Comparison of ENCODE assay signal across 8 cellular contexts in the genomic region with DNA sequence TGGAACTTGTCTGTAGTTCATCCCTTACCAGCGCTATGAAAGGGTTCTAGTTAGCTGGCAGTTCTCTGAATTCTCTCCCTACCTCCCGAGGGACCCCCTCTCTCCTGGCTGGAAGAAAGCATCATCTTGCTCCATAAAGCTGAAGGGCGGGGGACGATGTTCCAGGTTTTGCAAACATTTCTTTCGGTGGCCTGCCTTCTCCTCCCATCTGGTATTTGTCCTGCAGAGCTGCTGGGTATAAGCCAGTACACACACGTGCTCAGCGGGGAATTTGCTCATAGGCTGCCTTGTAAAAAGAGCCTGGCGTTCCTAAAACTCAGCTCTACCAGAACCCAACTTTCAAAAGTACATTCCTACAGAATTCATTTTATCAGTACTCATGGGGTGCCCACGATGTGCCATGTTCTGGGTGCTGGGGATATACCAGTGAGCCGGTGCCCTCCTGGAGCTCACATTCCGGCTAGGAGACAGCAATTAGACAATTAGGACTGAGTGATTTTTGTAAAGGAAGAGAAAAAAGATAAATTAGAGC. TPM values are rescaled to one million over a fixed set of nuclear protein-coding genes. Genes with fewer than 3 reads are reported as not detected.
DNase-seq lines count a peak whose midpoint lies in the region; ATAC-seq, FAIRE-seq and TF ChIP-seq lines count a peak whose summit lies in the region.

No MANE protein-coding gene starts in this region.

- no peaks in the 10 kb centered on the region for H3K27me3 ChIP-seq in H1 (replicated peaks in 1 of 4; ENCODE audit: control insufficient read depth in 3 of 4, extremely low read depth in 1 of 4, insufficient read depth in 3 of 4, low read length in 3 of 4)

- H3K14ac ChIP-seq in H1 (ENCODE audit: insufficient read length), result no peak overlapping the region

- no peak overlapping the region for H2BK20ac ChIP-seq in H1 (ENCODE audit: low read length)

- H3K9me3 ChIP-seq in H1 (ENCODE audit: insufficient read depth in 2 of 2, low read depth in 1 of 2, low read length in 1 of 2) (no peaks in the 10 kb centered on the region), mesodermal cell (ENCODE audit: control insufficient read depth, low read length) (no peaks in the 10 kb centered on the region)

- H2BK15ac ChIP-seq in H1 (ENCODE audit: low read length), result no peak overlapping the region

- peaks cover 0 to 14% of the 10 kb centered on the region in 2 experiments; a peak in 2 of 4 replicates for H3K79me2 ChIP-seq in H1 (ENCODE audit: control insufficient read depth in 1 of 2, insufficient read depth in 2 of 2, low read length in 2 of 2)

- TF ChIP-seq RAD21 in H1 (IDR thresholded peaks at IDR 0.05 in 1 of 2, conservative IDR thresholded peaks at IDR 0.05 in 1 of 2; ENCODE audit: low read depth in 2 of 2, low read length in 2 of 2), result no peak

- peak overlapping the region; percentile 6 for H2BK5ac ChIP-seq in H1 (ENCODE audit: low read depth, low read length)

- ATAC-seq in Right ventricle myocardium inferior, result peak; percentile 73

- POLR2A ChIA-PET in H1 (lab: Charles Lee; ENCODE audit: partially characterized antibody), result interaction anchor here (0.7 to 5.8 kb wide), 35 partner anchors 8 to 394 kb away, joined by 3 to 87 read pairs (median 5); a partner anchor contains a TSS

- H3K79me1 ChIP-seq in H1 (ENCODE audit: low read depth, low read length), result no peaks in the 10 kb centered on the region; the same call in 1 of the 2 replicates

- H3K18ac ChIP-seq in H1 (ENCODE audit: extremely low read depth, low read length), result peak overlapping the region; percentile 48; the same call in 1 of the 2 replicates

- CTCF ChIA-PET in H1 (lab: Charles Lee; ENCODE audit: partially characterized antibody), result interaction anchor here (0.7 to 20.3 kb wide), 24 partner anchors 9 to 266 kb away, joined by 3 to 345 read pairs (median 4); a partner anchor contains a TSS

- H3K4me2 ChIP-seq in H1 (ENCODE audit: insufficient read depth in 1 of 2, low read depth in 2 of 2, low read length in 2 of 2), result peak overlapping the region; percentile 66 to 84

- peak overlapping the region; percentile 75; the same call in 1 of the 2 replicates for H2BK12ac ChIP-seq in H1 (ENCODE audit: low read depth, low read length)

- H3K27ac Mint-ChIP-seq in type B pancreatic cell, result peak overlapping the region; percentile 91

- intact Hi-C loops in Right ventricle myocardium inferior (cut with DNase I) (loop anchor here (2.0 kb wide), 3 partner anchors 21 to 51 kb away; no protein-coding TSS in a partner anchor), cardiac septum (cut with DNase I) (loop anchor here (2.0 kb wide), 1 partner anchor 21 kb away; no protein-coding TSS in a partner anchor)

- H4K8ac ChIP-seq in H1 (ENCODE audit: extremely low read depth, insufficient read depth, low read length), result peak overlapping the region; percentile 79; the same call in 1 of the 2 replicates

- no peaks in the 10 kb centered on the region for H3K9me3 Mint-ChIP-seq in type B pancreatic cell

- H3K36me3 ChIP-seq in H1 (ENCODE audit: control insufficient read depth in 2 of 4, insufficient read depth in 4 of 4, low read length in 3 of 4), result peaks cover 0 to 2% (median 0%) of the 10 kb centered on the region in 4 experiments; a peak in 4 of 8 replicates
- peaks cover 17% of the 10 kb centered on the region for H3K36me3 ChIP-seq in mesodermal cell (ENCODE audit: control insufficient read depth, insufficient read depth, low read length)

- H3K4me3 ChIP-seq in H1 (ENCODE audit: extremely low read depth in 1 of 4, insufficient read depth in 2 of 4, low read depth in 3 of 4, low read length in 4 of 4) (peak overlapping the region; percentile 31 to 84 (median 41)), mesodermal cell (ENCODE audit: extremely low read depth, insufficient read depth, low read length, poor library complexity, severe bottlenecking) (peak overlapping the region; percentile 68)

- no peak overlapping the region for H2AK5ac ChIP-seq in H1 (ENCODE audit: low read depth, low read length)

- H3K56ac ChIP-seq in H1 (replicated peaks; ENCODE audit: insufficient read length, low read depth, low read length), result peak overlapping the region; percentile 78

- H3K4me1 ChIP-seq in H1 (replicated peaks in 1 of 4; ENCODE audit: control insufficient read depth in 3 of 4, insufficient read depth in 4 of 4, low read length in 3 of 4), result peaks cover 0 to 15% (median 4%) of the 10 kb centered on the region in 4 experiments; a peak in 5 of 7 replicates
- peaks cover 14% of the 10 kb centered on the region for H3K4me1 ChIP-seq in mesodermal cell (ENCODE audit: control insufficient read depth, insufficient read depth, low read length, poor library complexity, severe bottlenecking)

- peak overlapping the region; percentile 20 for H4K5ac ChIP-seq in H1 (ENCODE audit: insufficient read length, low read depth, low read length)

- H3K23me2 ChIP-seq in H1 (ENCODE audit: low read depth, low read length), result peaks cover 6% of the 10 kb centered on the region; the same call in 1 of the 2 replicates

- peak overlapping the region; percentile 82 for H4K91ac ChIP-seq in H1 (replicated peaks; ENCODE audit: insufficient read length, low read length)

- H3K23ac ChIP-seq in H1 (ENCODE audit: insufficient read length), result no peak overlapping the region

- H3K27me3 Mint-ChIP-seq in type B pancreatic cell, result no peaks in the 10 kb centered on the region

- H3K9ac ChIP-seq in H1 (replicated peaks in 1 of 4; ENCODE audit: extremely low read depth in 1 of 4, low read depth in 3 of 4, low read length in 3 of 4), result peak overlapping the region in 3 of 4 experiments; percentile 25 to 51 (median 35); a peak in 3 of 7 replicates

- no peak for FAIRE-seq in H1 (lab: Jason Lieb, UNC)

- peak overlapping the region; percentile 46; the same call in 1 of the 2 replicates for H3K27ac ChIP-seq in H1 (ENCODE audit: low read depth, low read length)
- peak overlapping the region; percentile 91 for H3K27ac ChIP-seq in mesodermal cell (ENCODE audit: low read depth, low read length, severe bottlenecking)

- DNase-seq in Right ventricle myocardium inferior (ENCODE audit: missing footprints) (no peak), cardiac septum (ENCODE audit: low spot score) (no peak), SHP77 (lab: John Stamatoyannopoulos, UW) (peak; percentile 55 to 81), H1 (ENCODE audit: low read depth in 1 of 2, low spot score in 2 of 2) (no peak), type B pancreatic cell (ENCODE audit: extremely low spot score, unreplicated experiment) (no peak), germinal center (ENCODE audit: low spot score) (no peak)
- DNase-seq in NK-92 treated with Interleukin-12 subunit alpha and Interleukin-12 subunit beta, amount 100 ng/mL, for 24 hours (lab: John Stamatoyannopoulos, UW), result no peak

- WGBS in H1 (ENCODE audit: extremely low coverage in 1 of 2, insufficient coverage in 1 of 2, insufficient read length in 1 of 2, insufficient replicate concordance in 2 of 2, low coverage in 1 of 2, low lambda C conversion rate in 2 of 2, missing lambda C conversion rate in 1 of 2), 2 experiments, result 57% methylated on average over 11 of the region's 11 CpGs; no CpG with 5 or more reads in 1 of the 2 experiments
- 74 to 84% methylated on average over 9 to 10 of the region's 11 CpGs for WGBS in mesodermal cell (ENCODE audit: insufficient coverage in 2 of 2), 2 experiments

- TF ChIP-seq CTCF in H1 (IDR thresholded peaks at IDR 0.05; ENCODE audit: control extremely low read depth in 1 of 3, insufficient read depth in 1 of 3, low read depth in 1 of 3, low read length in 3 of 3) (no peak), type B pancreatic cell (conservative IDR thresholded peaks at IDR 0.05) (no peak)

- H2BK120ac ChIP-seq in H1 (replicated peaks; ENCODE audit: low read depth, low read length), result no peak overlapping the region

- H3K4me1 Mint-ChIP-seq in type B pancreatic cell (ENCODE audit: unreplicated experiment), result peaks cover 22% of the 10 kb centered on the region

- H3K4ac ChIP-seq in H1 (replicated peaks; ENCODE audit: insufficient read length, low read depth, low read length), result peak overlapping the region; percentile 84

- no peak overlapping the region for H2AFZ ChIP-seq in H1 (ENCODE audit: low read length)

- H3K4me3 Mint-ChIP-seq in type B pancreatic cell, result peak overlapping the region; percentile 94

- no peak for TF ChIP-seq EP300 in H1 (IDR thresholded peaks at IDR 0.05; ENCODE audit: borderline replicate concordance in 1 of 2, low read depth in 2 of 2, low read length in 2 of 2)

- no peak for TF ChIP-seq POLR2A in H1 (IDR thresholded peaks at IDR 0.05; ENCODE audit: control extremely low read depth in 1 of 2, low read depth in 2 of 2, low read length in 2 of 2)

- H3K36me3 Mint-ChIP-seq in type B pancreatic cell, result peaks cover 8% of the 10 kb centered on the region

- H4K20me1 ChIP-seq in H1 (replicated peaks in 1 of 2; ENCODE audit: control insufficient read depth in 1 of 2, insufficient read depth in 2 of 2, low read length in 2 of 2), result no peaks in the 10 kb centered on the region

RNA-seq across cellular contexts. Expression of a gene that starts 0.6 kb away (rescaled TPM):
- 51.4 TPM for total RNA-seq in Right ventricle myocardium inferior
- 39.3 TPM for total RNA-seq in cardiac septum
- 48.5 and 49.1 TPM in 2 replicates for total RNA-seq in H1 (2021; fragmentation: NEBNext Ultra II Directional; extraction: Animal tissue kit (Norgen Biotek cat#: 25700))
- 43.2 and 43.6 TPM in 2 replicates for polyA plus RNA-seq in H1 (2011; rRNA removed)
- polyA plus RNA-seq in H1 (2011; cell fraction: cytosol; rRNA removed), result 73.0 TPM
- polyA plus RNA-seq in H1 (2011; cell fraction: nucleus; rRNA removed), result 28.6 TPM
- 34.5 to 60.5 TPM (median 52.3 TPM) in 4 replicates for polyA plus RNA-seq in H1 (2012, experiment 1 of 2)
- polyA plus RNA-seq in H1 (2012, experiment 2 of 2), result 70.9 TPM
- 43.0 TPM for polyA plus RNA-seq in H1 (2013, experiment 1 of 2)
- polyA plus RNA-seq in H1 (2013, experiment 2 of 2), result 40.8 TPM
- polyA minus RNA-seq in H1 (2011; rRNA and poly(A)+ RNA removed), result 16.1 and 20.3 TPM in 2 replicates
- polyA minus RNA-seq in H1 (2011; cell fraction: cytosol; rRNA and poly(A)+ RNA removed), result 14.9 TPM
- 21.0 TPM for polyA minus RNA-seq in H1 (2011; cell fraction: nucleus; rRNA and poly(A)+ RNA removed)
- polyA plus RNA-seq in mesodermal cell (2013, experiment 1 of 2), result 42.4 TPM
- polyA plus RNA-seq in mesodermal cell (2013, experiment 2 of 2), result 40.8 TPM
- total RNA-seq in type B pancreatic cell (ENCODE audit: low replicate concordance), result 27.9 and 28.5 TPM in 2 replicates

RNA-seq across cellular contexts. Expression of a gene that starts 24.4 kb away (rescaled TPM):
- total RNA-seq in Right ventricle myocardium inferior (22.1 TPM), cardiac septum (20.1 TPM), type B pancreatic cell (ENCODE audit: low replicate concordance) (34.9 and 96.2 TPM in 2 replicates)
- total RNA-seq in H1 (2021; fragmentation: NEBNext Ultra II Directional; extraction: Animal tissue kit (Norgen Biotek cat#: 25700)), result 38.1 and 40.5 TPM in 2 replicates
- polyA plus RNA-seq in H1 (2011; rRNA removed), result 20.4 and 26.8 TPM in 2 replicates
- polyA plus RNA-seq in H1 (2011; cell fraction: cytosol; rRNA removed), result 18.7 TPM
- polyA plus RNA-seq in H1 (2011; cell fraction: nucleus; rRNA removed), result 23.7 TPM
- 20.6 to 28.4 TPM (median 25.9 TPM) in 4 replicates for polyA plus RNA-seq in H1 (2012, experiment 1 of 2)
- 25.8 TPM for polyA plus RNA-seq in H1 (2012, experiment 2 of 2)
- 20.0 TPM for polyA plus RNA-seq in H1 (2013, experiment 1 of 2)
- 19.3 TPM for polyA plus RNA-seq in H1 (2013, experiment 2 of 2)
- polyA minus RNA-seq in H1 (2011; rRNA and poly(A)+ RNA removed), result 8.6 and 12.3 TPM in 2 replicates
- polyA minus RNA-seq in H1 (2011; cell fraction: cytosol; rRNA and poly(A)+ RNA removed), result 16.4 TPM
- 10.2 TPM for polyA minus RNA-seq in H1 (2011; cell fraction: nucleus; rRNA and poly(A)+ RNA removed)
- 31.0 TPM for polyA plus RNA-seq in mesodermal cell (2013, experiment 1 of 2)
- polyA plus RNA-seq in mesodermal cell (2013, experiment 2 of 2), result 24.4 TPM

RNA-seq across cellular contexts. Expression of a gene that starts 34.9 kb away (rescaled TPM):
- total RNA-seq in Right ventricle myocardium inferior (863 TPM), cardiac septum (616 TPM), type B pancreatic cell (ENCODE audit: low replicate concordance) (239 and 287 TPM in 2 replicates)
- total RNA-seq in H1 (2021; fragmentation: NEBNext Ultra II Directional; extraction: Animal tissue kit (Norgen Biotek cat#: 25700)), result 326 and 335 TPM in 2 replicates
- 254 and 407 TPM in 2 replicates for polyA plus RNA-seq in H1 (2011; rRNA removed)
- 359 TPM for polyA plus RNA-seq in H1 (2011; cell fraction: cytosol; rRNA removed)
- 101 TPM for polyA plus RNA-seq in H1 (2011; cell fraction: nucleus; rRNA removed)
- polyA plus RNA-seq in H1 (2012, experiment 1 of 2), result 445 to 644 TPM (median 486 TPM) in 4 replicates
- polyA plus RNA-seq in H1 (2012, experiment 2 of 2), result 293 TPM
- polyA plus RNA-seq in H1 (2013, experiment 1 of 2), result 532 TPM
- 533 TPM for polyA plus RNA-seq in H1 (2013, experiment 2 of 2)
- polyA minus RNA-seq in H1 (2011; rRNA and poly(A)+ RNA removed), result 160 and 164 TPM in 2 replicates
- 92.8 TPM for polyA minus RNA-seq in H1 (2011; cell fraction: cytosol; rRNA and poly(A)+ RNA removed)
- 69.1 TPM for polyA minus RNA-seq in H1 (2011; cell fraction: nucleus; rRNA and poly(A)+ RNA removed)
- polyA plus RNA-seq in mesodermal cell (2013, experiment 1 of 2), result 183 TPM
- 197 TPM for polyA plus RNA-seq in mesodermal cell (2013, experiment 2 of 2)

RNA-seq across cellular contexts. Expression of a gene that starts 35.2 kb away (rescaled TPM):
- total RNA-seq in Right ventricle myocardium inferior (26.7 TPM), cardiac septum (43.2 TPM), type B pancreatic cell (ENCODE audit: low replicate concordance) (22.3 and 26.1 TPM in 2 replicates)
- total RNA-seq in H1 (2021; fragmentation: NEBNext Ultra II Directional; extraction: Animal tissue kit (Norgen Biotek cat#: 25700)), result 33.7 and 34.1 TPM in 2 replicates
- polyA plus RNA-seq in H1 (2011; rRNA removed), result 32.6 and 36.8 TPM in 2 replicates
- polyA plus RNA-seq in H1 (2011; cell fraction: cytosol; rRNA removed), result 34.2 TPM
- polyA plus RNA-seq in H1 (2011; cell fraction: nucleus; rRNA removed), result 34.2 TPM
- polyA plus RNA-seq in H1 (2012, experiment 1 of 2), result 28.4 to 33.2 TPM (median 30.1 TPM) in 4 replicates
- 27.2 TPM for polyA plus RNA-seq in H1 (2012, experiment 2 of 2)
- 19.6 TPM for polyA plus RNA-seq in H1 (2013, experiment 1 of 2)
- polyA plus RNA-seq in H1 (2013, experiment 2 of 2), result 19.1 TPM
- polyA minus RNA-seq in H1 (2011; rRNA and poly(A)+ RNA removed), result 40.0 and 40.9 TPM in 2 replicates
- 16.6 TPM for polyA minus RNA-seq in H1 (2011; cell fraction: cytosol; rRNA and poly(A)+ RNA removed)
- polyA minus RNA-seq in H1 (2011; cell fraction: nucleus; rRNA and poly(A)+ RNA removed), result 13.5 TPM
- 22.7 TPM for polyA plus RNA-seq in mesodermal cell (2013, experiment 1 of 2)
- 19.3 TPM for polyA plus RNA-seq in mesodermal cell (2013, experiment 2 of 2)

RNA-seq across cellular contexts. Expression of a gene that starts 39.3 kb away (rescaled TPM):
- 8.5 TPM for total RNA-seq in Right ventricle myocardium inferior
- 9.0 TPM for total RNA-seq in cardiac septum
- total RNA-seq in H1 (2021; fragmentation: NEBNext Ultra II Directional; extraction: Animal tissue kit (Norgen Biotek cat#: 25700)), result 13.8 and 15.1 TPM in 2 replicates
- 25.9 and 36.3 TPM in 2 replicates for polyA plus RNA-seq in H1 (2011; rRNA removed)
- polyA plus RNA-seq in H1 (2011; cell fraction: cytosol; rRNA removed), result 10.1 TPM
- 51.4 TPM for polyA plus RNA-seq in H1 (2011; cell fraction: nucleus; rRNA removed)
- polyA plus RNA-seq in H1 (2012, experiment 1 of 2), result 8.8 to 16.5 TPM (median 15.2 TPM) in 4 replicates
- polyA plus RNA-seq in H1 (2012, experiment 2 of 2), result 12.7 TPM
- polyA plus RNA-seq in H1 (2013, experiment 1 of 2), result 10.6 TPM
- polyA plus RNA-seq in H1 (2013, experiment 2 of 2), result 10.6 TPM
- polyA minus RNA-seq in H1 (2011; rRNA and poly(A)+ RNA removed), result 17.9 and 18.9 TPM in 2 replicates
- 8.1 TPM for polyA minus RNA-seq in H1 (2011; cell fraction: cytosol; rRNA and poly(A)+ RNA removed)
- 17.8 TPM for polyA minus RNA-seq in H1 (2011; cell fraction: nucleus; rRNA and poly(A)+ RNA removed)
- polyA plus RNA-seq in mesodermal cell (2013, experiment 1 of 2), result 16.4 TPM
- polyA plus RNA-seq in mesodermal cell (2013, experiment 2 of 2), result 11.7 TPM
- total RNA-seq in type B pancreatic cell (ENCODE audit: low replicate concordance), result 36.6 and 106 TPM in 2 replicates

Comparison
In these comparisons a context has a peak if more than half of its experiments do, and no peak if none do; other contexts are left out.
1. DNase-seq: peak in SHP77 (2 of 2); none in Right ventricle myocardium inferior (single experiment), cardiac septum (single experiment), H1 (0 of 2), type B pancreatic cell (single experiment), NK-92 treated with Interleukin-12 subunit alpha and Interleukin-12 subunit beta, amount 100 ng/mL, for 24 hours (single experiment) and germinal center (single experiment).